1 cellular context compared by ENCODE assay signal in the genomic region with DNA sequence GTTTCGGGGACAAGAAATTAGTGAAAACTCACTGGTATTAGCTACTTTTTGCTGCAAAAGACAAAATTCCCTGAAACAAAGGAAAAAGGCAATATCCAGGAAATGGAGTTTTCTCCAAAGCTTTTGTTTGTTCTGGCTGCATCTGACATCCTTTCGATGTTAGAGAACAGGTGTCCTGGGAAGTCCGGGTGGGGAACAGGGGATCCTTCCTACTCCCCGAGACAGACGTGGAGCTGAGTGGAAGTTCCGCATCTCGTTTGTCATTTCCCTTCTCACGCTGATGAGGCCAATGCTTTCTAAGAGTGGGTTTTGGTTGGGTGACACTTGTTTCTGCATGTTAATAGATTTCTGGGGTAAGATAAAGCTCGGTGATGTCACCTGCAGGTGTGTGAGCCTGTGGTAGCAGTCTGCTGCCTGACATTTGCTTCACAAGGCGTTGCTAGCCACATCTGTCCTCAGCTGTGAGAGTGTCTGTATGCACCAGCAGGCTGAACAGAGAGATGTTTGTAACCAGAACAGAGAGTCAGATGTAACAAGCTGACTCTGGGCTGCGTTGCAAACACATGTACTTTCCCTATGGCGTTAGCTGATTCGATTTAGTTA.
TF ChIP-seq lines count a peak whose summit lies in the region.

No MANE protein-coding gene starts in this region.

TF ChIP-seq in GM12878, 131 proteins besides CTCF, POLR2A, EP300 and RAD21 (continued from another document and continues in another):
- TF ChIP-seq MTA3 (IDR thresholded peaks at IDR 0.05; ENCODE audit: borderline replicate concordance, low read length) (no peak), TAF1 (IDR thresholded peaks at IDR 0.05; ENCODE audit: borderline replicate concordance, low read depth, low read length) (no peak), ZNF622 (IDR thresholded peaks at IDR 0.05) (no peak), SIX5 (IDR thresholded peaks at IDR 0.05; ENCODE audit: low read depth, low read length, severe bottlenecking) (no peak), RFX5 (IDR thresholded peaks at IDR 0.05; ENCODE audit: low read depth, low read length) (no peak), IRF4 (IDR thresholded peaks at IDR 0.05; ENCODE audit: low read depth, low read length) (no peak), EZH2 (IDR thresholded peaks at IDR 0.05; ENCODE audit: borderline replicate concordance, control insufficient read depth, low read depth, low read length) (no peak), CEBPB (IDR thresholded peaks at IDR 0.05; ENCODE audit: borderline replicate concordance in 1 of 2, low read depth in 2 of 2, low read length in 2 of 2) (no peak), POLR2AphosphoS5 (IDR thresholded peaks at IDR 0.05; ENCODE audit: low read length) (peak; percentile 54; the same call in 1 of the 2 replicates), NR2C2 (IDR thresholded peaks at IDR 0.05; ENCODE audit: borderline replicate concordance, control insufficient read depth, insufficient read length, low read depth) (no peak), NFIC (IDR thresholded peaks at IDR 0.05; ENCODE audit: low read depth, low read length) (peak; percentile 45; the same call in 1 of the 2 replicates), KAT2A (conservative IDR thresholded peaks at IDR 0.05; ENCODE audit: control insufficient read depth, low read depth, low read length) (no peak), IKZF2 (IDR thresholded peaks at IDR 0.05) (peak; percentile 27 to 55; a peak in 2 of 4 replicates), MEF2B (IDR thresholded peaks at IDR 0.05; ENCODE audit: partially characterized antibody, poor library complexity, severe bottlenecking) (no peak), ZNF24 (IDR thresholded peaks at IDR 0.05) (no peak), PAX5 (IDR thresholded peaks at IDR 0.05; ENCODE audit: borderline replicate concordance, low read depth, low read length) (peak; percentile 48; the same call in 1 of the 2 replicates), CHD2 (IDR thresholded peaks at IDR 0.05; ENCODE audit: borderline replicate concordance, low read depth, low read length) (no peak), HDAC6 (IDR thresholded peaks at IDR 0.05; ENCODE audit: unreplicated experiment) (no peak), CBX5 (IDR thresholded peaks at IDR 0.05; ENCODE audit: low read depth) (no peak), TCF12 (IDR thresholded peaks at IDR 0.05; ENCODE audit: low read depth, low read length) (peak; percentile 85), WRNIP1 (IDR thresholded peaks at IDR 0.05; ENCODE audit: borderline replicate concordance, low read depth, low read length) (no peak), IKZF1 (conservative IDR thresholded peaks at IDR 0.05) (0 out of 2 replicates have a peak, but pooled peaks have one; percentile 18), SP1 (IDR thresholded peaks at IDR 0.05; ENCODE audit: low read depth, low read length) (no peak)
- TF ChIP-seq, protein P1, sequence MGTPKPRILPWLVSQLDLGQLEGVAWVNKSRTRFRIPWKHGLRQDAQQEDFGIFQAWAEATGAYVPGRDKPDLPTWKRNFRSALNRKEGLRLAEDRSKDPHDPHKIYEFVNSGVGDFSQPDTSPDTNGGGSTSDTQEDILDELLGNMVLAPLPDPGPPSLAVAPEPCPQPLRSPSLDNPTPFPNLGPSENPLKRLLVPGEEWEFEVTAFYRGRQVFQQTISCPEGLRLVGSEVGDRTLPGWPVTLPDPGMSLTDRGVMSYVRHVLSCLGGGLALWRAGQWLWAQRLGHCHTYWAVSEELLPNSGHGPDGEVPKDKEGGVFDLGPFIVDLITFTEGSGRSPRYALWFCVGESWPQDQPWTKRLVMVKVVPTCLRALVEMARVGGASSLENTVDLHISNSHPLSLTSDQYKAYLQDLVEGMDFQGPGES (IDR thresholded peaks at IDR 0.05): no peak
- TF ChIP-seq, protein P2, sequence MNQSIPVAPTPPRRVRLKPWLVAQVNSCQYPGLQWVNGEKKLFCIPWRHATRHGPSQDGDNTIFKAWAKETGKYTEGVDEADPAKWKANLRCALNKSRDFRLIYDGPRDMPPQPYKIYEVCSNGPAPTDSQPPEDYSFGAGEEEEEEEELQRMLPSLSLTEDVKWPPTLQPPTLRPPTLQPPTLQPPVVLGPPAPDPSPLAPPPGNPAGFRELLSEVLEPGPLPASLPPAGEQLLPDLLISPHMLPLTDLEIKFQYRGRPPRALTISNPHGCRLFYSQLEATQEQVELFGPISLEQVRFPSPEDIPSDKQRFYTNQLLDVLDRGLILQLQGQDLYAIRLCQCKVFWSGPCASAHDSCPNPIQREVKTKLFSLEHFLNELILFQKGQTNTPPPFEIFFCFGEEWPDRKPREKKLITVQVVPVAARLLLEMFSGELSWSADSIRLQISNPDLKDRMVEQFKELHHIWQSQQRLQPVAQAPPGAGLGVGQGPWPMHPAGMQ (IDR thresholded peaks at IDR 0.05; ENCODE audit: borderline replicate concordance): no peak
- TF ChIP-seq, protein P3, sequence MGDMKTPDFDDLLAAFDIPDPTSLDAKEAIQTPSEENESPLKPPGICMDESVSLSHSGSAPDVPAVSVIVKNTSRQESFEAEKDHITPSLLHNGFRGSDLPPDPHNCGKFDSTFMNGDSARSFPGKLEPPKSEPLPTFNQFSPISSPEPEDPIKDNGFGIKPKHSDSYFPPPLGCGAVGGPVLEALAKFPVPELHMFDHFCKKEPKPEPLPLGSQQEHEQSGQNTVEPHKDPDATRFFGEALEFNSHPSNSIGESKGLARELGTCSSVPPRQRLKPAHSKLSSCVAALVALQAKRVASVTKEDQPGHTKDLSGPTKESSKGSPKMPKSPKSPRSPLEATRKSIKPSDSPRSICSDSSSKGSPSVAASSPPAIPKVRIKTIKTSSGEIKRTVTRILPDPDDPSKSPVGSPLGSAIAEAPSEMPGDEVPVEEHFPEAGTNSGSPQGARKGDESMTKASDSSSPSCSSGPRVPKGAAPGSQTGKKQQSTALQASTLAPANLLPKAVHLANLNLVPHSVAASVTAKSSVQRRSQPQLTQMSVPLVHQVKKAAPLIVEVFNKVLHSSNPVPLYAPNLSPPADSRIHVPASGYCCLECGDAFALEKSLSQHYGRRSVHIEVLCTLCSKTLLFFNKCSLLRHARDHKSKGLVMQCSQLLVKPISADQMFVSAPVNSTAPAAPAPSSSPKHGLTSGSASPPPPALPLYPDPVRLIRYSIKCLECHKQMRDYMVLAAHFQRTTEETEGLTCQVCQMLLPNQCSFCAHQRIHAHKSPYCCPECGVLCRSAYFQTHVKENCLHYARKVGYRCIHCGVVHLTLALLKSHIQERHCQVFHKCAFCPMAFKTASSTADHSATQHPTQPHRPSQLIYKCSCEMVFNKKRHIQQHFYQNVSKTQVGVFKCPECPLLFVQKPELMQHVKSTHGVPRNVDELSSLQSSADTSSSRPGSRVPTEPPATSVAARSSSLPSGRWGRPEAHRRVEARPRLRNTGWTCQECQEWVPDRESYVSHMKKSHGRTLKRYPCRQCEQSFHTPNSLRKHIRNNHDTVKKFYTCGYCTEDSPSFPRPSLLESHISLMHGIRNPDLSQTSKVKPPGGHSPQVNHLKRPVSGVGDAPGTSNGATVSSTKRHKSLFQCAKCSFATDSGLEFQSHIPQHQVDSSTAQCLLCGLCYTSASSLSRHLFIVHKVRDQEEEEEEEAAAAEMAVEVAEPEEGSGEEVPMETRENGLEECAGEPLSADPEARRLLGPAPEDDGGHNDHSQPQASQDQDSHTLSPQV (IDR thresholded peaks at IDR 0.05): no peak
- TF ChIP-seq, protein P4, sequence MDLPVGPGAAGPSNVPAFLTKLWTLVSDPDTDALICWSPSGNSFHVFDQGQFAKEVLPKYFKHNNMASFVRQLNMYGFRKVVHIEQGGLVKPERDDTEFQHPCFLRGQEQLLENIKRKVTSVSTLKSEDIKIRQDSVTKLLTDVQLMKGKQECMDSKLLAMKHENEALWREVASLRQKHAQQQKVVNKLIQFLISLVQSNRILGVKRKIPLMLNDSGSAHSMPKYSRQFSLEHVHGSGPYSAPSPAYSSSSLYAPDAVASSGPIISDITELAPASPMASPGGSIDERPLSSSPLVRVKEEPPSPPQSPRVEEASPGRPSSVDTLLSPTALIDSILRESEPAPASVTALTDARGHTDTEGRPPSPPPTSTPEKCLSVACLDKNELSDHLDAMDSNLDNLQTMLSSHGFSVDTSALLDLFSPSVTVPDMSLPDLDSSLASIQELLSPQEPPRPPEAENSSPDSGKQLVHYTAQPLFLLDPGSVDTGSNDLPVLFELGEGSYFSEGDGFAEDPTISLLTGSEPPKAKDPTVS (IDR thresholded peaks at IDR 0.05; ENCODE audit: low read depth, low read length): no peak
- TF ChIP-seq, protein P5, sequence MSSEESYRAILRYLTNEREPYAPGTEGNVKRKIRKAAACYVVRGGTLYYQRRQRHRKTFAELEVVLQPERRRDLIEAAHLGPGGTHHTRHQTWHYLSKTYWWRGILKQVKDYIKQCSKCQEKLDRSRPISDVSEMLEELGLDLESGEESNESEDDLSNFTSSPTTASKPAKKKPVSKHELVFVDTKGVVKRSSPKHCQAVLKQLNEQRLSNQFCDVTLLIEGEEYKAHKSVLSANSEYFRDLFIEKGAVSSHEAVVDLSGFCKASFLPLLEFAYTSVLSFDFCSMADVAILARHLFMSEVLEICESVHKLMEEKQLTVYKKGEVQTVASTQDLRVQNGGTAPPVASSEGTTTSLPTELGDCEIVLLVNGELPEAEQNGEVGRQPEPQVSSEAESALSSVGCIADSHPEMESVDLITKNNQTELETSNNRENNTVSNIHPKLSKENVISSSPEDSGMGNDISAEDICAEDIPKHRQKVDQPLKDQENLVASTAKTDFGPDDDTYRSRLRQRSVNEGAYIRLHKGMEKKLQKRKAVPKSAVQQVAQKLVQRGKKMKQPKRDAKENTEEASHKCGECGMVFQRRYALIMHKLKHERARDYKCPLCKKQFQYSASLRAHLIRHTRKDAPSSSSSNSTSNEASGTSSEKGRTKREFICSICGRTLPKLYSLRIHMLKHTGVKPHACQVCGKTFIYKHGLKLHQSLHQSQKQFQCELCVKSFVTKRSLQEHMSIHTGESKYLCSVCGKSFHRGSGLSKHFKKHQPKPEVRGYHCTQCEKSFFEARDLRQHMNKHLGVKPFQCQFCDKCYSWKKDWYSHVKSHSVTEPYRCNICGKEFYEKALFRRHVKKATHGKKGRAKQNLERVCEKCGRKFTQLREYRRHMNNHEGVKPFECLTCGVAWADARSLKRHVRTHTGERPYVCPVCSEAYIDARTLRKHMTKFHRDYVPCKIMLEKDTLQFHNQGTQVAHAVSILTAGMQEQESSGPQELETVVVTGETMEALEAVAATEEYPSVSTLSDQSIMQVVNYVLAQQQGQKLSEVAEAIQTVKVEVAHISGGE (CRISPR knock-in tag; IDR thresholded peaks at IDR 0.05): no peak
- TF ChIP-seq, protein P6, sequence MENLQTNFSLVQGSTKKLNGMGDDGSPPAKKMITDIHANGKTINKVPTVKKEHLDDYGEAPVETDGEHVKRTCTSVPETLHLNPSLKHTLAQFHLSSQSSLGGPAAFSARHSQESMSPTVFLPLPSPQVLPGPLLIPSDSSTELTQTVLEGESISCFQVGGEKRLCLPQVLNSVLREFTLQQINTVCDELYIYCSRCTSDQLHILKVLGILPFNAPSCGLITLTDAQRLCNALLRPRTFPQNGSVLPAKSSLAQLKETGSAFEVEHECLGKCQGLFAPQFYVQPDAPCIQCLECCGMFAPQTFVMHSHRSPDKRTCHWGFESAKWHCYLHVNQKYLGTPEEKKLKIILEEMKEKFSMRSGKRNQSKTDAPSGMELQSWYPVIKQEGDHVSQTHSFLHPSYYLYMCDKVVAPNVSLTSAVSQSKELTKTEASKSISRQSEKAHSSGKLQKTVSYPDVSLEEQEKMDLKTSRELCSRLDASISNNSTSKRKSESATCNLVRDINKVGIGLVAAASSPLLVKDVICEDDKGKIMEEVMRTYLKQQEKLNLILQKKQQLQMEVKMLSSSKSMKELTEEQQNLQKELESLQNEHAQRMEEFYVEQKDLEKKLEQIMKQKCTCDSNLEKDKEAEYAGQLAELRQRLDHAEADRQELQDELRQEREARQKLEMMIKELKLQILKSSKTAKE (IDR thresholded peaks at IDR 0.05; ENCODE audit: low read depth, poor library complexity, severe bottlenecking): no peak
- TF ChIP-seq, protein P7, sequence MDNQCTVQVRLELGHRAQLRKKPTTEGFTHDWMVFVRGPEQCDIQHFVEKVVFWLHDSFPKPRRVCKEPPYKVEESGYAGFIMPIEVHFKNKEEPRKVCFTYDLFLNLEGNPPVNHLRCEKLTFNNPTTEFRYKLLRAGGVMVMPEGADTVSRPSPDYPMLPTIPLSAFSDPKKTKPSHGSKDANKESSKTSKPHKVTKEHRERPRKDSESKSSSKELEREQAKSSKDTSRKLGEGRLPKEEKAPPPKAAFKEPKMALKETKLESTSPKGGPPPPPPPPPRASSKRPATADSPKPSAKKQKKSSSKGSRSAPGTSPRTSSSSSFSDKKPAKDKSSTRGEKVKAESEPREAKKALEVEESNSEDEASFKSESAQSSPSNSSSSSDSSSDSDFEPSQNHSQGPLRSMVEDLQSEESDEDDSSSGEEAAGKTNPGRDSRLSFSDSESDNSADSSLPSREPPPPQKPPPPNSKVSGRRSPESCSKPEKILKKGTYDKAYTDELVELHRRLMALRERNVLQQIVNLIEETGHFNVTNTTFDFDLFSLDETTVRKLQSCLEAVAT (IDR thresholded peaks at IDR 0.05): no peak
- TF ChIP-seq, protein P8, sequence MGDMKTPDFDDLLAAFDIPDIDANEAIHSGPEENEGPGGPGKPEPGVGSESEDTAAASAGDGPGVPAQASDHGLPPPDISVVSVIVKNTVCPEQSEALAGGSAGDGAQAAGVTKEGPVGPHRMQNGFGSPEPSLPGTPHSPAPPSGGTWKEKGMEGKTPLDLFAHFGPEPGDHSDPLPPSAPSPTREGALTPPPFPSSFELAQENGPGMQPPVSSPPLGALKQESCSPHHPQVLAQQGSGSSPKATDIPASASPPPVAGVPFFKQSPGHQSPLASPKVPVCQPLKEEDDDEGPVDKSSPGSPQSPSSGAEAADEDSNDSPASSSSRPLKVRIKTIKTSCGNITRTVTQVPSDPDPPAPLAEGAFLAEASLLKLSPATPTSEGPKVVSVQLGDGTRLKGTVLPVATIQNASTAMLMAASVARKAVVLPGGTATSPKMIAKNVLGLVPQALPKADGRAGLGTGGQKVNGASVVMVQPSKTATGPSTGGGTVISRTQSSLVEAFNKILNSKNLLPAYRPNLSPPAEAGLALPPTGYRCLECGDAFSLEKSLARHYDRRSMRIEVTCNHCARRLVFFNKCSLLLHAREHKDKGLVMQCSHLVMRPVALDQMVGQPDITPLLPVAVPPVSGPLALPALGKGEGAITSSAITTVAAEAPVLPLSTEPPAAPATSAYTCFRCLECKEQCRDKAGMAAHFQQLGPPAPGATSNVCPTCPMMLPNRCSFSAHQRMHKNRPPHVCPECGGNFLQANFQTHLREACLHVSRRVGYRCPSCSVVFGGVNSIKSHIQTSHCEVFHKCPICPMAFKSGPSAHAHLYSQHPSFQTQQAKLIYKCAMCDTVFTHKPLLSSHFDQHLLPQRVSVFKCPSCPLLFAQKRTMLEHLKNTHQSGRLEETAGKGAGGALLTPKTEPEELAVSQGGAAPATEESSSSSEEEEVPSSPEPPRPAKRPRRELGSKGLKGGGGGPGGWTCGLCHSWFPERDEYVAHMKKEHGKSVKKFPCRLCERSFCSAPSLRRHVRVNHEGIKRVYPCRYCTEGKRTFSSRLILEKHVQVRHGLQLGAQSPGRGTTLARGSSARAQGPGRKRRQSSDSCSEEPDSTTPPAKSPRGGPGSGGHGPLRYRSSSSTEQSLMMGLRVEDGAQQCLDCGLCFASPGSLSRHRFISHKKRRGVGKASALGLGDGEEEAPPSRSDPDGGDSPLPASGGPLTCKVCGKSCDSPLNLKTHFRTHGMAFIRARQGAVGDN (IDR thresholded peaks at IDR 0.05): no peak
- TF ChIP-seq, protein P9, sequence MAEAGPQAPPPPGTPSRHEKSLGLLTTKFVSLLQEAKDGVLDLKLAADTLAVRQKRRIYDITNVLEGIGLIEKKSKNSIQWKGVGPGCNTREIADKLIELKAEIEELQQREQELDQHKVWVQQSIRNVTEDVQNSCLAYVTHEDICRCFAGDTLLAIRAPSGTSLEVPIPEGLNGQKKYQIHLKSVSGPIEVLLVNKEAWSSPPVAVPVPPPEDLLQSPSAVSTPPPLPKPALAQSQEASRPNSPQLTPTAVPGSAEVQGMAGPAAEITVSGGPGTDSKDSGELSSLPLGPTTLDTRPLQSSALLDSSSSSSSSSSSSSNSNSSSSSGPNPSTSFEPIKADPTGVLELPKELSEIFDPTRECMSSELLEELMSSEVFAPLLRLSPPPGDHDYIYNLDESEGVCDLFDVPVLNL (IDR thresholded peaks at IDR 0.05; ENCODE audit: low read depth, low read length): no peak
